In the genomic region with DNA sequence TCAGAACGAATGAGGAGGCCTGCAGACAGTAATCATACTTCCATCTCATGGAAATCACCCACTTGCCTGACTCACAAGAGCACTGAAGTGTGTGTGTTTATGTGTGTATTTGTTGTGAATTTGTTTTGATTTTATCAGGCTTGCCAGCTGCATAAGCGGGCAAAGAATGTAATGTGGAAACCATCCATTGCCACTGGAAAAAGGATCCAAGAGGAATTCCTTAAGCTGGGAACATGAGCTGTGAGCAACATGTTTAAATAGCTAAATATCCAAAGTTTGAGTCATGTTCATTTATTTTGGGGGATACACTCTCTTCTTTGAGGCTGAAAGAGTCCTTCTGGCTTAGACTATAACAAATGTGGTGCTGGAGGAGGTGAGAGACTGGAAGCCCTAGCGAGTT, we compare ENCODE assay signal across 1 cellular context.
TF ChIP-seq lines count a peak whose summit lies in the region.

No MANE protein-coding gene starts in this region.

TF ChIP-seq in IMR-90, 13 proteins besides CTCF, POLR2A, EP300 and RAD21 (continued from another document):
- TF ChIP-seq, protein P1, sequence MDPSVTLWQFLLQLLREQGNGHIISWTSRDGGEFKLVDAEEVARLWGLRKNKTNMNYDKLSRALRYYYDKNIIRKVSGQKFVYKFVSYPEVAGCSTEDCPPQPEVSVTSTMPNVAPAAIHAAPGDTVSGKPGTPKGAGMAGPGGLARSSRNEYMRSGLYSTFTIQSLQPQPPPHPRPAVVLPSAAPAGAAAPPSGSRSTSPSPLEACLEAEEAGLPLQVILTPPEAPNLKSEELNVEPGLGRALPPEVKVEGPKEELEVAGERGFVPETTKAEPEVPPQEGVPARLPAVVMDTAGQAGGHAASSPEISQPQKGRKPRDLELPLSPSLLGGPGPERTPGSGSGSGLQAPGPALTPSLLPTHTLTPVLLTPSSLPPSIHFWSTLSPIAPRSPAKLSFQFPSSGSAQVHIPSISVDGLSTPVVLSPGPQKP (IDR thresholded peaks at IDR 0.05; ENCODE audit: borderline replicate concordance, low read depth, low read length) = no peak
- TF ChIP-seq CEBPB (IDR thresholded peaks at IDR 0.05; ENCODE audit: low read depth, low read length) = peak; percentile 79
- peak; percentile 25; the same call in 1 of the 2 replicates for TF ChIP-seq MAFK (IDR thresholded peaks at IDR 0.05; ENCODE audit: low read depth, low read length)
- peak; percentile 92 for TF ChIP-seq RCOR1 (IDR thresholded peaks at IDR 0.05; ENCODE audit: insufficient replicate concordance, low read length)
- TF ChIP-seq FOS (IDR thresholded peaks at IDR 0.05; ENCODE audit: low read depth, low read length) = peak; percentile 84
- TF ChIP-seq MXI1 (IDR thresholded peaks at IDR 0.05; ENCODE audit: borderline replicate concordance, low read depth, low read length) = no peak
- no peak for TF ChIP-seq RFX5 (IDR thresholded peaks at IDR 0.05; ENCODE audit: low read depth, low read length)
- TF ChIP-seq BHLHE40 (IDR thresholded peaks at IDR 0.05; ENCODE audit: low read depth, low read length) = peak; percentile 17; the same call in 1 of the 2 replicates
